ENCODE assay signal across 1 cellular context in genomic region chr9:122822056-122822455, GRCh38.
TF ChIP-seq lines count a peak whose summit lies in the region.

No MANE protein-coding gene starts in this region.

TF ChIP-seq in IMR-90, 13 proteins besides CTCF, POLR2A, EP300 and RAD21:
- TF ChIP-seq CHD1 (IDR thresholded peaks at IDR 0.05; ENCODE audit: low read depth, low read length) (no peak), MAZ (IDR thresholded peaks at IDR 0.05; ENCODE audit: borderline replicate concordance, low read depth, low read length) (no peak)
